Comparison of ENCODE assay signal across 1 cellular context in the genomic region with DNA sequence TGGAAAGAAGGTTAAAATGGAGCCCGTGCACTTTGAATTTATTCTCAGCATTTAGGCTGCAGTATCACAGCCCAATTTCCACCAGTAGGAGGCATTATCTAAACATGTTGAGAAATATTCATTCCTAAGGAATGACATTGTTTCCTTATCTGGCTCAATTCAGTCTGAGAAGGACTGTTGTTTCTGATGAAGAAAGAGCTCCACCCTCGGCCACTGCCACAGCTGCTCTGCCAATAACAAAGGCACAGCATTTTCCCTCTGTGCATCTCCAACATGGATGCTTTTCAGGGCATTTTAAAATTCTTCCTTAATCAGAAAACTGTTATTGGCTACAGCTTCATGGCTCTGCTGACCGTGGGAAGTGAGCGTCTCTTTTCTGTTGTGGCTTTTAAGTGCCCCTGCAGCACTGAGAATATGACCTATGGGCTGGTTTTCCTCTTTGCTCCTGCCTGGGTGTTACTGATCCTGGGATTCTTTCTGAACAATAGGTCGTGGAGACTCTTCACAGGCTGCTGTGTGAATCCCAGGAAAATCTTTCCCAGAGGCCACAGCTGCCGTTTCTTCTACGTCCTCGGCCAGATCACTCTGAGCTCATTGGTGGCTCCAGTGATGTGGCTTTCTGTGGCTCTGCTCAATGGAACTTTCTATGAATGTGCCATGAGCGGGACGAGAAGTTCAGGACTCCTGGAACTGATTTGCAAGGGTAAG.
TF ChIP-seq lines count a peak whose summit lies in the region.

A gene with protein sequence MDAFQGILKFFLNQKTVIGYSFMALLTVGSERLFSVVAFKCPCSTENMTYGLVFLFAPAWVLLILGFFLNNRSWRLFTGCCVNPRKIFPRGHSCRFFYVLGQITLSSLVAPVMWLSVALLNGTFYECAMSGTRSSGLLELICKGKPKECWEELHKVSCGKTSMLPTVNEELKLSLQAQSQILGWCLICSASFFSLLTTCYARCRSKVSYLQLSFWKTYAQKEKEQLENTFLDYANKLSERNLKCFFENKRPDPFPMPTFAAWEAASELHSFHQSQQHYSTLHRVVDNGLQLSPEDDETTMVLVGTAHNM (plus strand): TSS at position 216 of the 708 bp plus-strand sequence. CDS start 58 bp downstream, at position 274.

TF ChIP-seq in GM23338, 12 proteins besides CTCF, POLR2A, EP300 and RAD21 (continued from another document):
- TF ChIP-seq, protein P1, sequence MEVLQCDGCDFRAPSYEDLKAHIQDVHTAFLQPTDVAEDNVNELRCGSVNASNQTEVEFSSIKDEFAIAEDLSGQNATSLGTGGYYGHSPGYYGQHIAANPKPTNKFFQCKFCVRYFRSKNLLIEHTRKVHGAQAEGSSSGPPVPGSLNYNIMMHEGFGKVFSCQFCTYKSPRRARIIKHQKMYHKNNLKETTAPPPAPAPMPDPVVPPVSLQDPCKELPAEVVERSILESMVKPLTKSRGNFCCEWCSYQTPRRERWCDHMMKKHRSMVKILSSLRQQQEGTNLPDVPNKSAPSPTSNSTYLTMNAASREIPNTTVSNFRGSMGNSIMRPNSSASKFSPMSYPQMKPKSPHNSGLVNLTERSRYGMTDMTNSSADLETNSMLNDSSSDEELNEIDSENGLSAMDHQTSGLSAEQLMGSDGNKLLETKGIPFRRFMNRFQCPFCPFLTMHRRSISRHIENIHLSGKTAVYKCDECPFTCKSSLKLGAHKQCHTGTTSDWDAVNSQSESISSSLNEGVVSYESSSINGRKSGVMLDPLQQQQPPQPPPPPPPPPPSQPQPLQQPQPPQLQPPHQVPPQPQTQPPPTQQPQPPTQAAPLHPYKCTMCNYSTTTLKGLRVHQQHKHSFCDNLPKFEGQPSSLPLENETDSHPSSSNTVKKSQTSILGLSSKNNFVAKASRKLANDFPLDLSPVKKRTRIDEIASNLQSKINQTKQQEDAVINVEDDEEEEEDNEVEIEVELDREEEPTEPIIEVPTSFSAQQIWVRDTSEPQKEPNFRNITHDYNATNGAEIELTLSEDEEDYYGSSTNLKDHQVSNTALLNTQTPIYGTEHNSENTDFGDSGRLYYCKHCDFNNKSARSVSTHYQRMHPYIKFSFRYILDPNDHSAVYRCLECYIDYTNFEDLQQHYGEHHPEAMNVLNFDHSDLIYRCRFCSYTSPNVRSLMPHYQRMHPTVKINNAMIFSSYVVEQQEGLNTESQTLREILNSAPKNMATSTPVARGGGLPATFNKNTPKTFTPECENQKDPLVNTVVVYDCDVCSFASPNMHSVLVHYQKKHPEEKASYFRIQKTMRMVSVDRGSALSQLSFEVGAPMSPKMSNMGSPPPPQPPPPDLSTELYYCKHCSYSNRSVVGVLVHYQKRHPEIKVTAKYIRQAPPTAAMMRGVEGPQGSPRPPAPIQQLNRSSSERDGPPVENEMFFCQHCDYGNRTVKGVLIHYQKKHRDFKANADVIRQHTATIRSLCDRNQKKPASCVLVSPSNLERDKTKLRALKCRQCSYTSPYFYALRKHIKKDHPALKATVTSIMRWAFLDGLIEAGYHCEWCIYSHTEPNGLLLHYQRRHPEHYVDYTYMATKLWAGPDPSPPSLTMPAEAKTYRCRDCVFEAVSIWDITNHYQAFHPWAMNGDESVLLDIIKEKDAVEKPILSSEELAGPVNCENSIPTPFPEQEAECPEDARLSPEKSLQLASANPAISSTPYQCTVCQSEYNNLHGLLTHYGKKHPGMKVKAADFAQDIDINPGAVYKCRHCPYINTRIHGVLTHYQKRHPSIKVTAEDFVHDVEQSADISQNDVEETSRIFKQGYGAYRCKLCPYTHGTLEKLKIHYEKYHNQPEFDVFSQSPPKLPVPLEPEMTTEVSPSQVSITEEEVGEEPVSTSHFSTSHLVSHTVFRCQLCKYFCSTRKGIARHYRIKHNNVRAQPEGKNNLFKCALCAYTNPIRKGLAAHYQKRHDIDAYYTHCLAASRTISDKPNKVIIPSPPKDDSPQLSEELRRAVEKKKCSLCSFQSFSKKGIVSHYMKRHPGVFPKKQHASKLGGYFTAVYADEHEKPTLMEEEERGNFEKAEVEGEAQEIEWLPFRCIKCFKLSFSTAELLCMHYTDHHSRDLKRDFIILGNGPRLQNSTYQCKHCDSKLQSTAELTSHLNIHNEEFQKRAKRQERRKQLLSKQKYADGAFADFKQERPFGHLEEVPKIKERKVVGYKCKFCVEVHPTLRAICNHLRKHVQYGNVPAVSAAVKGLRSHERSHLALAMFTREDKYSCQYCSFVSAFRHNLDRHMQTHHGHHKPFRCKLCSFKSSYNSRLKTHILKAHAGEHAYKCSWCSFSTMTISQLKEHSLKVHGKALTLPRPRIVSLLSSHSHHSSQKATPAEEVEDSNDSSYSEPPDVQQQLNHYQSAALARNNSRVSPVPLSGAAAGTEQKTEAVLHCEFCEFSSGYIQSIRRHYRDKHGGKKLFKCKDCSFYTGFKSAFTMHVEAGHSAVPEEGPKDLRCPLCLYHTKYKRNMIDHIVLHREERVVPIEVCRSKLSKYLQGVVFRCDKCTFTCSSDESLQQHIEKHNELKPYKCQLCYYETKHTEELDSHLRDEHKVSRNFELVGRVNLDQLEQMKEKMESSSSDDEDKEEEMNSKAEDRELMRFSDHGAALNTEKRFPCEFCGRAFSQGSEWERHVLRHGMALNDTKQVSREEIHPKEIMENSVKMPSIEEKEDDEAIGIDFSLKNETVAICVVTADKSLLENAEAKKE (CRISPR knock-in tag; IDR thresholded peaks at IDR 0.05): no peak
- TF ChIP-seq ZNF331 (CRISPR knock-in tag; IDR thresholded peaks at IDR 0.05; ENCODE audit: low read depth) (no peak), EZH2 (IDR thresholded peaks at IDR 0.05; ENCODE audit: low read depth, unreplicated experiment) (no peak), EZH2phosphoT487 (IDR thresholded peaks at IDR 0.05; ENCODE audit: unreplicated experiment) (no peak), JUNB (IDR thresholded peaks at IDR 0.05; ENCODE audit: unreplicated experiment) (no peak), ZNF114 (CRISPR knock-in tag; IDR thresholded peaks at IDR 0.05) (no peak)
